ENCODE assay signal across 1 cellular context in the genomic region with DNA sequence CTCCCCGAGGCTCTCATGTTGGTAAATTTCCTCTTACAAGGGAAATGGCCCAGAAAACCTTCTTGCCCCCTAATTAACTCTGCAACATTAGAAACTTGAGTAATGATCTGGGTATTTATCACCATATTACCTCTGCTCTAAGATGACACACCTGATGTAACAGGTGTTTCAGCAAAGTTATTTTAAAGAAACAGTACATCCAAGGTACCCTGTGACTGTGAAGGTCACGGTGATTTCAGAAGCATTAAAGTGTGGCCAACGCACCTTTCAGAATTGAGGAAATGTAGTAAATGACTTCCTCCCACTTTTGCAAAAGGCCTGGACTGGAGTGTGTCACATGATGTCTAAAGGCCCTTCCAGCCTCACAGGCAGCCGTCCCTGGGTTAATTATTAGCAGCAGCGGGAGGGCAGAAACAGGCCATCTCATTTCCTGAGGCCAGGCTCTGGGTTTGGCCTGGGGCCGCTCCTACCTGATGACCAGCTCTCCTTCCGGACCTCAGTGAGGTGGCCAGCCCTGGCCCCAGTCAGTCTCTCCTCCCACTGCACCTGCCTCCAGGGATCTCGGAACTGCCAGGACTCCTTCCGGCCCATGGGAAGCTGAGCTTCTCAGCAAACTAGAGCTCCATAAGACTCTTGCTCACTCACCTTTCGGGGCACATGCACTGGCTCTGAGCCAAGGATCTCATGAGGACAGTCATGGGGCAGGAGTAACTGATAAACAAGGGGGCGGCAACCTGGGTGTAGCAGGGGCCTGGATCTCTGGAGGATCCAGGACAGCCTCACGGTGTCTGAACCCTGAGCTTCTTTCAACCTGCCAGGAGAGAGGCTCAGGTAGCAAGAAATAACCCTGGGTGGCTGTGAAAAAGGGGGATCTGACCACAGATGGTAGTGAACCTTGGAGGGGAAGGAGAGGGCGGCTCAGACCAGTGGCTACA.
TF ChIP-seq lines count a peak whose summit lies in the region.

No MANE protein-coding gene starts in this region.

TF ChIP-seq in HepG2, 621 proteins besides CTCF, POLR2A, EP300 and RAD21 (continued from another document and continues in another):
- TF ChIP-seq, protein P1, sequence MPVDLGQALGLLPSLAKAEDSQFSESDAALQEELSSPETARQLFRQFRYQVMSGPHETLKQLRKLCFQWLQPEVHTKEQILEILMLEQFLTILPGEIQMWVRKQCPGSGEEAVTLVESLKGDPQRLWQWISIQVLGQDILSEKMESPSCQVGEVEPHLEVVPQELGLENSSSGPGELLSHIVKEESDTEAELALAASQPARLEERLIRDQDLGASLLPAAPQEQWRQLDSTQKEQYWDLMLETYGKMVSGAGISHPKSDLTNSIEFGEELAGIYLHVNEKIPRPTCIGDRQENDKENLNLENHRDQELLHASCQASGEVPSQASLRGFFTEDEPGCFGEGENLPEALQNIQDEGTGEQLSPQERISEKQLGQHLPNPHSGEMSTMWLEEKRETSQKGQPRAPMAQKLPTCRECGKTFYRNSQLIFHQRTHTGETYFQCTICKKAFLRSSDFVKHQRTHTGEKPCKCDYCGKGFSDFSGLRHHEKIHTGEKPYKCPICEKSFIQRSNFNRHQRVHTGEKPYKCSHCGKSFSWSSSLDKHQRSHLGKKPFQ (CRISPR knock-in tag; IDR thresholded peaks at IDR 0.05; ENCODE audit: insufficient replicate concordance) = no peak
- TF ChIP-seq RELA (CRISPR knock-in tag; IDR thresholded peaks at IDR 0.05) = no peak; the same call in 1 of the 2 replicates
- no peak; the same call in 1 of the 2 replicates for TF ChIP-seq ZNF772 (CRISPR knock-in tag; IDR thresholded peaks at IDR 0.05)
- TF ChIP-seq, protein P2, sequence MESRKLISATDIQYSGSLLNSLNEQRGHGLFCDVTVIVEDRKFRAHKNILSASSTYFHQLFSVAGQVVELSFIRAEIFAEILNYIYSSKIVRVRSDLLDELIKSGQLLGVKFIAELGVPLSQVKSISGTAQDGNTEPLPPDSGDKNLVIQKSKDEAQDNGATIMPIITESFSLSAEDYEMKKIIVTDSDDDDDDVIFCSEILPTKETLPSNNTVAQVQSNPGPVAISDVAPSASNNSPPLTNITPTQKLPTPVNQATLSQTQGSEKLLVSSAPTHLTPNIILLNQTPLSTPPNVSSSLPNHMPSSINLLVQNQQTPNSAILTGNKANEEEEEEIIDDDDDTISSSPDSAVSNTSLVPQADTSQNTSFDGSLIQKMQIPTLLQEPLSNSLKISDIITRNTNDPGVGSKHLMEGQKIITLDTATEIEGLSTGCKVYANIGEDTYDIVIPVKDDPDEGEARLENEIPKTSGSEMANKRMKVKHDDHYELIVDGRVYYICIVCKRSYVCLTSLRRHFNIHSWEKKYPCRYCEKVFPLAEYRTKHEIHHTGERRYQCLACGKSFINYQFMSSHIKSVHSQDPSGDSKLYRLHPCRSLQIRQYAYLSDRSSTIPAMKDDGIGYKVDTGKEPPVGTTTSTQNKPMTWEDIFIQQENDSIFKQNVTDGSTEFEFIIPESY (CRISPR knock-in tag; IDR thresholded peaks at IDR 0.05) = no peak
- TF ChIP-seq ZNF451 (CRISPR knock-in tag; IDR thresholded peaks at IDR 0.05) = no peak
- TF ChIP-seq ZNF556 (CRISPR knock-in tag; IDR thresholded peaks at IDR 0.05; ENCODE audit: borderline replicate concordance) = peak; percentile 83
- TF ChIP-seq, protein P3, sequence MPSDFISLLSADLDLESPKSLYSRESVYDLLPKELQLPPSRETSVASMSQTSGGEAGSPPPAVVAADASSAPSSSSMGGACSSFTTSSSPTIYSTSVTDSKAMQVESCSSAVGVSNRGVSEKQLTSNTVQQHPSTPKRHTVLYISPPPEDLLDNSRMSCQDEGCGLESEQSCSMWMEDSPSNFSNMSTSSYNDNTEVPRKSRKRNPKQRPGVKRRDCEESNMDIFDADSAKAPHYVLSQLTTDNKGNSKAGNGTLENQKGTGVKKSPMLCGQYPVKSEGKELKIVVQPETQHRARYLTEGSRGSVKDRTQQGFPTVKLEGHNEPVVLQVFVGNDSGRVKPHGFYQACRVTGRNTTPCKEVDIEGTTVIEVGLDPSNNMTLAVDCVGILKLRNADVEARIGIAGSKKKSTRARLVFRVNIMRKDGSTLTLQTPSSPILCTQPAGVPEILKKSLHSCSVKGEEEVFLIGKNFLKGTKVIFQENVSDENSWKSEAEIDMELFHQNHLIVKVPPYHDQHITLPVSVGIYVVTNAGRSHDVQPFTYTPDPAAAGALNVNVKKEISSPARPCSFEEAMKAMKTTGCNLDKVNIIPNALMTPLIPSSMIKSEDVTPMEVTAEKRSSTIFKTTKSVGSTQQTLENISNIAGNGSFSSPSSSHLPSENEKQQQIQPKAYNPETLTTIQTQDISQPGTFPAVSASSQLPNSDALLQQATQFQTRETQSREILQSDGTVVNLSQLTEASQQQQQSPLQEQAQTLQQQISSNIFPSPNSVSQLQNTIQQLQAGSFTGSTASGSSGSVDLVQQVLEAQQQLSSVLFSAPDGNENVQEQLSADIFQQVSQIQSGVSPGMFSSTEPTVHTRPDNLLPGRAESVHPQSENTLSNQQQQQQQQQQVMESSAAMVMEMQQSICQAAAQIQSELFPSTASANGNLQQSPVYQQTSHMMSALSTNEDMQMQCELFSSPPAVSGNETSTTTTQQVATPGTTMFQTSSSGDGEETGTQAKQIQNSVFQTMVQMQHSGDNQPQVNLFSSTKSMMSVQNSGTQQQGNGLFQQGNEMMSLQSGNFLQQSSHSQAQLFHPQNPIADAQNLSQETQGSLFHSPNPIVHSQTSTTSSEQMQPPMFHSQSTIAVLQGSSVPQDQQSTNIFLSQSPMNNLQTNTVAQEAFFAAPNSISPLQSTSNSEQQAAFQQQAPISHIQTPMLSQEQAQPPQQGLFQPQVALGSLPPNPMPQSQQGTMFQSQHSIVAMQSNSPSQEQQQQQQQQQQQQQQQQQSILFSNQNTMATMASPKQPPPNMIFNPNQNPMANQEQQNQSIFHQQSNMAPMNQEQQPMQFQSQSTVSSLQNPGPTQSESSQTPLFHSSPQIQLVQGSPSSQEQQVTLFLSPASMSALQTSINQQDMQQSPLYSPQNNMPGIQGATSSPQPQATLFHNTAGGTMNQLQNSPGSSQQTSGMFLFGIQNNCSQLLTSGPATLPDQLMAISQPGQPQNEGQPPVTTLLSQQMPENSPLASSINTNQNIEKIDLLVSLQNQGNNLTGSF (CRISPR knock-in tag; IDR thresholded peaks at IDR 0.05) = no peak
- TF ChIP-seq ZNF775 (CRISPR knock-in tag; IDR thresholded peaks at IDR 0.05; ENCODE audit: borderline replicate concordance) = no peak
- TF ChIP-seq, protein P4, sequence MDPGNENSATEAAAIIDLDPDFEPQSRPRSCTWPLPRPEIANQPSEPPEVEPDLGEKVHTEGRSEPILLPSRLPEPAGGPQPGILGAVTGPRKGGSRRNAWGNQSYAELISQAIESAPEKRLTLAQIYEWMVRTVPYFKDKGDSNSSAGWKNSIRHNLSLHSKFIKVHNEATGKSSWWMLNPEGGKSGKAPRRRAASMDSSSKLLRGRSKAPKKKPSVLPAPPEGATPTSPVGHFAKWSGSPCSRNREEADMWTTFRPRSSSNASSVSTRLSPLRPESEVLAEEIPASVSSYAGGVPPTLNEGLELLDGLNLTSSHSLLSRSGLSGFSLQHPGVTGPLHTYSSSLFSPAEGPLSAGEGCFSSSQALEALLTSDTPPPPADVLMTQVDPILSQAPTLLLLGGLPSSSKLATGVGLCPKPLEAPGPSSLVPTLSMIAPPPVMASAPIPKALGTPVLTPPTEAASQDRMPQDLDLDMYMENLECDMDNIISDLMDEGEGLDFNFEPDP (CRISPR knock-in tag; conservative IDR thresholded peaks at IDR 0.05) = 0 out of 2 replicates have a peak, but pooled peaks have one; percentile 40
- TF ChIP-seq ZFP41 (CRISPR knock-in tag; IDR thresholded peaks at IDR 0.05; ENCODE audit: borderline replicate concordance) = peak; percentile 11; the same call in 1 of the 2 replicates
- TF ChIP-seq CCDC6 (CRISPR knock-in tag; IDR thresholded peaks at IDR 0.05) = no peak
- TF ChIP-seq CEBPB (IDR thresholded peaks at IDR 0.05; ENCODE audit: borderline replicate concordance, low read depth, low read length) = no peak
- TF ChIP-seq RXRA (CRISPR knock-in tag; IDR thresholded peaks at IDR 0.05) = peak; percentile 84
- 0 out of 2 replicates have a peak, but pooled peaks have one; percentile 38 for TF ChIP-seq NFATC3 (CRISPR knock-in tag; IDR thresholded peaks at IDR 0.05)
- no peak for TF ChIP-seq MAF1 (CRISPR knock-in tag; IDR thresholded peaks at IDR 0.05; ENCODE audit: borderline replicate concordance)
- TF ChIP-seq, protein P5, sequence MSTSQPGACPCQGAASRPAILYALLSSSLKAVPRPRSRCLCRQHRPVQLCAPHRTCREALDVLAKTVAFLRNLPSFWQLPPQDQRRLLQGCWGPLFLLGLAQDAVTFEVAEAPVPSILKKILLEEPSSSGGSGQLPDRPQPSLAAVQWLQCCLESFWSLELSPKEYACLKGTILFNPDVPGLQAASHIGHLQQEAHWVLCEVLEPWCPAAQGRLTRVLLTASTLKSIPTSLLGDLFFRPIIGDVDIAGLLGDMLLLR (CRISPR knock-in tag; IDR thresholded peaks at IDR 0.05) = no peak
- no peak for TF ChIP-seq NR3C1 (CRISPR knock-in tag; IDR thresholded peaks at IDR 0.05)
- TF ChIP-seq, protein P6, sequence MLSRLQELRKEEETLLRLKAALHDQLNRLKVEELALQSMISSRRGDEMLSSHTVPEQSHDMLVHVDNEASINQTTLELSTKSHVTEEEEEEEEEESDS (CRISPR knock-in tag; IDR thresholded peaks at IDR 0.05; ENCODE audit: borderline replicate concordance) = no peak; the same call in 1 of the 2 replicates
- TF ChIP-seq, protein P7, sequence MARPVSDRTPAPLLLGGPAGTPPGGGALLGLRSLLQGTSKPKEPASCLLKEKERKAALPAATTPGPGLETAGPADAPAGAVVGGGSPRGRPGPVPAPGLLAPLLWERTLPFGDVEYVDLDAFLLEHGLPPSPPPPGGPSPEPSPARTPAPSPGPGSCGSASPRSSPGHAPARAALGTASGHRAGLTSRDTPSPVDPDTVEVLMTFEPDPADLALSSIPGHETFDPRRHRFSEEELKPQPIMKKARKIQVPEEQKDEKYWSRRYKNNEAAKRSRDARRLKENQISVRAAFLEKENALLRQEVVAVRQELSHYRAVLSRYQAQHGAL (CRISPR knock-in tag; IDR thresholded peaks at IDR 0.05; ENCODE audit: not compliant biosample characterization) = no peak
- TF ChIP-seq XBP1 (CRISPR knock-in tag; IDR thresholded peaks at IDR 0.05) = 0 out of 2 replicates have a peak, but pooled peaks have one; percentile 5
- TF ChIP-seq, protein P8, sequence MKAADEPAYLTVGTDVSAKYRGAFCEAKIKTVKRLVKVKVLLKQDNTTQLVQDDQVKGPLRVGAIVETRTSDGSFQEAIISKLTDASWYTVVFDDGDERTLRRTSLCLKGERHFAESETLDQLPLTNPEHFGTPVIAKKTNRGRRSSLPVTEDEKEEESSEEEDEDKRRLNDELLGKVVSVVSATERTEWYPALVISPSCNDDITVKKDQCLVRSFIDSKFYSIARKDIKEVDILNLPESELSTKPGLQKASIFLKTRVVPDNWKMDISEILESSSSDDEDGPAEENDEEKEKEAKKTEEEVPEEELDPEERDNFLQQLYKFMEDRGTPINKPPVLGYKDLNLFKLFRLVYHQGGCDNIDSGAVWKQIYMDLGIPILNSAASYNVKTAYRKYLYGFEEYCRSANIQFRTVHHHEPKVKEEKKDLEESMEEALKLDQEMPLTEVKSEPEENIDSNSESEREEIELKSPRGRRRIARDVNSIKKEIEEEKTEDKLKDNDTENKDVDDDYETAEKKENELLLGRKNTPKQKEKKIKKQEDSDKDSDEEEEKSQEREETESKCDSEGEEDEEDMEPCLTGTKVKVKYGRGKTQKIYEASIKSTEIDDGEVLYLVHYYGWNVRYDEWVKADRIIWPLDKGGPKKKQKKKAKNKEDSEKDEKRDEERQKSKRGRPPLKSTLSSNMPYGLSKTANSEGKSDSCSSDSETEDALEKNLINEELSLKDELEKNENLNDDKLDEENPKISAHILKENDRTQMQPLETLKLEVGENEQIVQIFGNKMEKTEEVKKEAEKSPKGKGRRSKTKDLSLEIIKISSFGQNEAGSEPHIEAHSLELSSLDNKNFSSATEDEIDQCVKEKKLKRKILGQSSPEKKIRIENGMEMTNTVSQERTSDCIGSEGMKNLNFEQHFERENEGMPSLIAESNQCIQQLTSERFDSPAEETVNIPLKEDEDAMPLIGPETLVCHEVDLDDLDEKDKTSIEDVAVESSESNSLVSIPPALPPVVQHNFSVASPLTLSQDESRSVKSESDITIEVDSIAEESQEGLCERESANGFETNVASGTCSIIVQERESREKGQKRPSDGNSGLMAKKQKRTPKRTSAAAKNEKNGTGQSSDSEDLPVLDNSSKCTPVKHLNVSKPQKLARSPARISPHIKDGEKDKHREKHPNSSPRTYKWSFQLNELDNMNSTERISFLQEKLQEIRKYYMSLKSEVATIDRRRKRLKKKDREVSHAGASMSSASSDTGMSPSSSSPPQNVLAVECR (CRISPR knock-in tag; IDR thresholded peaks at IDR 0.05; ENCODE audit: borderline replicate concordance) = peak; percentile 80
- peak; percentile 43; the same call in 1 of the 2 replicates for TF ChIP-seq FLYWCH1 (CRISPR knock-in tag; IDR thresholded peaks at IDR 0.05)
- TF ChIP-seq, protein P9, sequence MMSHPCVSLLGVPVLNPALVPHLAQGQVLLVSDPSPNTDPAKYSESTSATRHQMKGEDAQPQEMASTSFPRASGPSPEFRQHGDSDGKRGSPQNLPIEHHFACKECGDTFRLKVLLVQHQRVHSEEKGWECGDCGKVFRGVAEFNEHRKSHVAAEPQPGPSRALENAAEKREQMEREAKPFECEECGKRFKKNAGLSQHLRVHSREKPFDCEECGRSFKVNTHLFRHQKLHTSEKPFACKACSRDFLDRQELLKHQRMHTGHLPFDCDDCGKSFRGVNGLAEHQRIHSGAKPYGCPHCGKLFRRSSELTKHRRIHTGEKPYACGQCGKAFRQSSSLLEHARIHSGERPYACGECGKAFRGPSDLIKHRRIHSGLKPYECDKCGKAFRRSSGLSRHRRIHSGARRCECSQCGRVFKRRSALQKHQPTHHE (CRISPR knock-in tag; IDR thresholded peaks at IDR 0.05; ENCODE audit: borderline replicate concordance) = 0 out of 2 replicates have a peak, but pooled peaks have one; percentile 28
- no peak for TF ChIP-seq TBL1XR1 (IDR thresholded peaks at IDR 0.05; ENCODE audit: borderline replicate concordance, low read length, partially characterized antibody)
- no peak for TF ChIP-seq ZBTB7B (CRISPR knock-in tag; IDR thresholded peaks at IDR 0.05)
- TF ChIP-seq, protein P10, sequence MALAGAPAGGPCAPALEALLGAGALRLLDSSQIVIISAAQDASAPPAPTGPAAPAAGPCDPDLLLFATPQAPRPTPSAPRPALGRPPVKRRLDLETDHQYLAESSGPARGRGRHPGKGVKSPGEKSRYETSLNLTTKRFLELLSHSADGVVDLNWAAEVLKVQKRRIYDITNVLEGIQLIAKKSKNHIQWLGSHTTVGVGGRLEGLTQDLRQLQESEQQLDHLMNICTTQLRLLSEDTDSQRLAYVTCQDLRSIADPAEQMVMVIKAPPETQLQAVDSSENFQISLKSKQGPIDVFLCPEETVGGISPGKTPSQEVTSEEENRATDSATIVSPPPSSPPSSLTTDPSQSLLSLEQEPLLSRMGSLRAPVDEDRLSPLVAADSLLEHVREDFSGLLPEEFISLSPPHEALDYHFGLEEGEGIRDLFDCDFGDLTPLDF (CRISPR knock-in tag; IDR thresholded peaks at IDR 0.05) = no peak
- TF ChIP-seq SNAI1 (CRISPR knock-in tag; IDR thresholded peaks at IDR 0.05; ENCODE audit: borderline replicate concordance) = no peak
- TF ChIP-seq ZNF207 (IDR thresholded peaks at IDR 0.05; ENCODE audit: borderline replicate concordance) = no peak
- TF ChIP-seq, protein P11, sequence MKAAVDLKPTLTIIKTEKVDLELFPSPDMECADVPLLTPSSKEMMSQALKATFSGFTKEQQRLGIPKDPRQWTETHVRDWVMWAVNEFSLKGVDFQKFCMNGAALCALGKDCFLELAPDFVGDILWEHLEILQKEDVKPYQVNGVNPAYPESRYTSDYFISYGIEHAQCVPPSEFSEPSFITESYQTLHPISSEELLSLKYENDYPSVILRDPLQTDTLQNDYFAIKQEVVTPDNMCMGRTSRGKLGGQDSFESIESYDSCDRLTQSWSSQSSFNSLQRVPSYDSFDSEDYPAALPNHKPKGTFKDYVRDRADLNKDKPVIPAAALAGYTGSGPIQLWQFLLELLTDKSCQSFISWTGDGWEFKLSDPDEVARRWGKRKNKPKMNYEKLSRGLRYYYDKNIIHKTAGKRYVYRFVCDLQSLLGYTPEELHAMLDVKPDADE (CRISPR knock-in tag; IDR thresholded peaks at IDR 0.05) = no peak
